In the genomic region with DNA sequence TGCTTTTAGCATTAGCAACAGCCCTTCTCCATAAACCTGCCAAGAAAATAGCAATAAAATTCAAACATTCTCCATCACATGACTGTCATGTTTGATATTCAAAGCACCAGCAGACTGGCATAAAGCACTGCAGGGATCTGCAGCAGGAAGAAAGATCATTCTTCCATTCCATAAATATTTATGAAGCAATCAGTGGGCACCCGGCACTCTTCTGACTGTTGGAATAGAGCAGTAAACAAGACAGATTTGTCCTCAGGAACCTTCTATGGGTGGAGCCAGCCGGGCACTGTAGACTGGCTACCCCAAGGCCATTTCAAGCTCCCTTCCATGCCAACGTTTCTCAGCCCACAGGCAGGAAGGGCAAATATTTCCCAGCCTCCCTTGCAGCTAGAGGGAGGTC, we compare ENCODE assay signal across 18 cellular contexts. TPM values are rescaled to one million over a fixed set of nuclear protein-coding genes. Genes with fewer than 3 reads are reported as not detected.
DNase-seq lines count a peak whose midpoint lies in the region; ATAC-seq and TF ChIP-seq lines count a peak whose summit lies in the region.
"Had no signal": no experiment of that assay in that cellular context is flagged by ENCODE, and none has a peak within 500 bp of the region (broad histone marks: within the 10 kb centered on the region; RNA-seq: fewer than 3 reads in every experiment).

No MANE protein-coding gene starts in this region.

- WGBS in neuronal stem cell (ENCODE audit: extremely low coverage in 2 of 2, insufficient read length in 2 of 2, insufficient replicate concordance in 1 of 2), 2 donors: no CpG with 5 or more reads among the region's 3 CpGs

- H3K79me2 ChIP-seq in GM23338 (replicated peaks; ENCODE audit: insufficient read depth): no peaks in the 10 kb centered on the region

- peaks cover 0 to 4% of the 10 kb centered on the region in 2 donors for H3K9me3 ChIP-seq in neuronal stem cell (replicated peaks in 1 of 2; ENCODE audit: control insufficient read depth in 2 of 2, insufficient read depth in 1 of 2, low read depth in 1 of 2, low read length in 2 of 2)

- H3K27ac ChIP-seq in cingulate gyrus (ENCODE audit: low read depth, low read length) (peak overlapping the region; percentile 58), neuronal stem cell (replicated peaks; ENCODE audit: low read length) (no peak overlapping the region), GM23338 (ENCODE audit: low read depth) (no peak overlapping the region)
- H3K27ac ChIP-seq: HL-60 had no signal

- H4K8ac ChIP-seq in neuronal stem cell (ENCODE audit: low read depth, low read length): no peak overlapping the region

- H4K20me1 ChIP-seq in GM23338 (replicated peaks; ENCODE audit: insufficient read depth): no peaks in the 10 kb centered on the region

- H3K36me3 Mint-ChIP-seq in activated T-helper 2 cell treated with anti-CD3 and anti-CD28 coated beads, Interferon-gamma antibody, Interleukin-2, Interleukin-4, amounts not matched to agents 10 μg/mL and 5 μg/mL and 100 μg/mL, durations not matched to agents 14 hours and 24 hours and 36 hours (ENCODE audit: low read depth): no peaks in the 10 kb centered on the region
- H3K36me3 Mint-ChIP-seq in GM23338 (ENCODE audit: low read depth): no peaks in the 10 kb centered on the region; the same call in 2 of the 3 replicates

- H3K4ac ChIP-seq in neuronal stem cell (ENCODE audit: low read length): no peak overlapping the region

- H3F3A ChIP-seq in GM23338 (replicated peaks; ENCODE audit: low read depth): no peaks in the 10 kb centered on the region

- no peak overlapping the region for H3K4me3 ChIP-seq in neuronal stem cell (ENCODE audit: low read length in 2 of 2)
- no peak overlapping the region for H3K4me3 ChIP-seq in GM23338
- H3K4me3 ChIP-seq: K562 had no signal

- no peak for TF ChIP-seq CTCF in GM23338 (conservative IDR thresholded peaks at IDR 0.05; ENCODE audit: low read depth in 2 of 2)

- H3K27me3 Mint-ChIP-seq in activated T-helper 2 cell treated with anti-CD3 and anti-CD28 coated beads, Interferon-gamma antibody, Interleukin-2, Interleukin-4, amounts not matched to agents 10 μg/mL and 5 μg/mL and 100 μg/mL, durations not matched to agents 14 hours and 24 hours and 36 hours (ENCODE audit: low read depth): no peaks in the 10 kb centered on the region
- peaks cover 10% of the 10 kb centered on the region for H3K27me3 Mint-ChIP-seq in GM23338 (ENCODE audit: insufficient read depth, low read depth, poor library complexity)

- no peak overlapping the region for H3K4me2 ChIP-seq in neuronal stem cell (ENCODE audit: insufficient read depth, low read length, poor library complexity, severe bottlenecking)
- H3K4me2 ChIP-seq in GM23338: no peak overlapping the region

- no peak overlapping the region for H4K91ac ChIP-seq in neuronal stem cell (ENCODE audit: low read depth, low read length, poor library complexity)

- no peak overlapping the region for H2BK5ac ChIP-seq in neuronal stem cell (ENCODE audit: low read length)

- H2AK5ac ChIP-seq in neuronal stem cell (ENCODE audit: low read depth, low read length): no peak overlapping the region

- no peak for ATAC-seq in GM23338
- no peak for ATAC-seq in HG02763 (IDR thresholded peaks at IDR 0.05; ENCODE audit: unreplicated experiment)
- ATAC-seq: HCT116, K562 had no signal

- H3K36me3 ChIP-seq in neuronal stem cell (replicated peaks in 1 of 2; ENCODE audit: control insufficient read depth in 2 of 2, insufficient read depth in 2 of 2, low read length in 2 of 2) (no peaks in the 10 kb centered on the region), GM23338 (ENCODE audit: insufficient read depth) (no peaks in the 10 kb centered on the region)

- H2BK12ac ChIP-seq in neuronal stem cell (ENCODE audit: low read length): no peak overlapping the region

- no peaks in the 10 kb centered on the region for H3K4me1 Mint-ChIP-seq in activated T-helper 2 cell treated with anti-CD3 and anti-CD28 coated beads, Interferon-gamma antibody, Interleukin-2, Interleukin-4, amounts not matched to agents 10 μg/mL and 5 μg/mL and 100 μg/mL, durations not matched to agents 14 hours and 24 hours and 36 hours (ENCODE audit: low read depth)
- no peaks in the 10 kb centered on the region for H3K4me1 Mint-ChIP-seq in GM23338

- H3K14ac ChIP-seq in neuronal stem cell (ENCODE audit: low read length): no peak overlapping the region

- no peak overlapping the region for H3K9ac ChIP-seq in neuronal stem cell (ENCODE audit: low read depth, low read length, poor library complexity)

- H3K18ac ChIP-seq in neuronal stem cell (ENCODE audit: low read length): no peak overlapping the region

- peaks cover 0 to 8% of the 10 kb centered on the region in 2 donors for H3K4me1 ChIP-seq in neuronal stem cell (ENCODE audit: control insufficient read depth in 2 of 2, insufficient read depth in 1 of 2, low read depth in 1 of 2, low read length in 2 of 2)
- H3K4me1 ChIP-seq in GM23338 (ENCODE audit: insufficient read depth): no peaks in the 10 kb centered on the region

- DNase-seq in NCI-H526 (lab: John Stamatoyannopoulos, UW) (peak; percentile 86 to 93), neuronal stem cell (ENCODE audit: low spot score) (no peak), NCI-H2227 treated with DMSO at 0.1 percent for 48 hours (lab: John Stamatoyannopoulos, UW) (no peak), GM23338 (ENCODE audit: low spot score) (no peak)
- no peak for DNase-seq in activated T-helper 2 cell treated with anti-CD3 and anti-CD28 coated beads, Interferon-gamma antibody, Interleukin-2, Interleukin-4, amounts not matched to agents 10 μg/mL and 5 μg/mL and 100 μg/mL, durations not matched to agents 14 hours and 24 hours and 36 hours (ENCODE audit: low spot score)
- DNase-seq: DMS 273 treated with DMSO at 0.1 percent for 48 hours, EL, NCI-H1092 treated with DMSO at 0.1 percent for 48 hours, NCI-H187, NCI-H446 treated with DMSO at 0.1 percent for 48 hours, NCI-H82, SHP77 treated with DMSO at 0.1 percent for 48 hours had no signal

- no peak overlapping the region for H3K23ac ChIP-seq in neuronal stem cell (ENCODE audit: low read depth, low read length, poor library complexity)

- no peak overlapping the region for H2BK120ac ChIP-seq in neuronal stem cell (ENCODE audit: low read depth, low read length)

- no peak overlapping the region for H3K27ac Mint-ChIP-seq in activated T-helper 2 cell treated with anti-CD3 and anti-CD28 coated beads, Interferon-gamma antibody, Interleukin-2, Interleukin-4, amounts not matched to agents 10 μg/mL and 5 μg/mL and 100 μg/mL, durations not matched to agents 14 hours and 24 hours and 36 hours
- no peak overlapping the region for H3K27ac Mint-ChIP-seq in GM23338

- H3K9me3 Mint-ChIP-seq in activated T-helper 2 cell treated with anti-CD3 and anti-CD28 coated beads, Interferon-gamma antibody, Interleukin-2, Interleukin-4, amounts not matched to agents 10 μg/mL and 5 μg/mL and 100 μg/mL, durations not matched to agents 14 hours and 24 hours and 36 hours: no peaks in the 10 kb centered on the region
- no peaks in the 10 kb centered on the region for H3K9me3 Mint-ChIP-seq in GM23338

- H3K4me3 Mint-ChIP-seq in activated T-helper 2 cell treated with anti-CD3 and anti-CD28 coated beads, Interferon-gamma antibody, Interleukin-2, Interleukin-4, amounts not matched to agents 10 μg/mL and 5 μg/mL and 100 μg/mL, durations not matched to agents 14 hours and 24 hours and 36 hours (ENCODE audit: low read depth): no peak overlapping the region
- no peak overlapping the region for H3K4me3 Mint-ChIP-seq in GM23338

- no peaks in the 10 kb centered on the region for H3K9me2 ChIP-seq in GM23338 (ENCODE audit: insufficient read depth)

- intact Hi-C loops in activated T-helper 2 cell treated with anti-CD3 and anti-CD28 coated beads, Interferon-gamma antibody, Interleukin-2, Interleukin-4, amounts not matched to agents 10 μg/mL and 5 μg/mL and 100 μg/mL, durations not matched to agents 14 hours and 24 hours and 36 hours (cut with micrococcal nuclease): no loop called here

- no peaks in the 10 kb centered on the region for H3K27me3 ChIP-seq in neuronal stem cell (ENCODE audit: control insufficient read depth in 3 of 3, insufficient read depth in 3 of 3, low read depth in 1 of 3, low read length in 3 of 3)
- H3K27me3 ChIP-seq in GM23338 (ENCODE audit: insufficient read depth): no peaks in the 10 kb centered on the region

- H2AFZ ChIP-seq in neuronal stem cell (ENCODE audit: low read length) (peak overlapping the region; percentile 56), GM23338 (no peak overlapping the region)

- H3K79me1 ChIP-seq in neuronal stem cell (ENCODE audit: low read depth, low read length): no peaks in the 10 kb centered on the region

- no peak overlapping the region for H2BK15ac ChIP-seq in neuronal stem cell (ENCODE audit: low read length)

TF ChIP-seq in GM23338, 12 proteins besides CTCF, POLR2A, EP300 and RAD21 (continues in another document):
- no peak for TF ChIP-seq STAT1 (IDR thresholded peaks at IDR 0.05; ENCODE audit: unreplicated experiment)
- TF ChIP-seq EZH2 (IDR thresholded peaks at IDR 0.05; ENCODE audit: low read depth, unreplicated experiment): no peak
- TF ChIP-seq ZNF114 (CRISPR knock-in tag; IDR thresholded peaks at IDR 0.05): no peak
- TF ChIP-seq JUNB (IDR thresholded peaks at IDR 0.05; ENCODE audit: unreplicated experiment): no peak
- no peak for TF ChIP-seq POLR2AphosphoS5 (IDR thresholded peaks at IDR 0.05; ENCODE audit: low read depth)

RNA-seq across cellular contexts. Expression of gene PLA2G4C, which starts 25.5 kb away (rescaled TPM):
- 0.04 TPM for polyA plus RNA-seq in neuronal stem cell (2013, experiment 1 of 2)
- 0.10 TPM for polyA plus RNA-seq in neuronal stem cell (2013, experiment 2 of 2)
- total RNA-seq in activated T-helper 2 cell treated with anti-CD3 and anti-CD28 coated beads, Interferon-gamma antibody, Interleukin-2, Interleukin-4, amounts not matched to agents 10 μg/mL and 5 μg/mL and 100 μg/mL, durations not matched to agents 14 hours and 24 hours and 36 hours: 11.3 and 11.4 TPM in 2 replicates
- total RNA-seq in GM23338 (2014; rRNA removed; shearing (Covaris generic)): 2.0 and 3.4 TPM in 2 replicates
- polyA plus RNA-seq in GM23338 (2016; fragmentation: Nextera tagmentation; extraction: Ambion mirVana): 2.9 and 4.1 TPM in 2 replicates

RNA-seq across cellular contexts. Expression of gene CABP5, which starts 41.2 kb away (rescaled TPM):
- polyA plus RNA-seq in neuronal stem cell (2013, experiment 1 of 2): not detected
- polyA plus RNA-seq in neuronal stem cell (2013, experiment 2 of 2): not detected
- total RNA-seq in activated T-helper 2 cell treated with anti-CD3 and anti-CD28 coated beads, Interferon-gamma antibody, Interleukin-2, Interleukin-4, amounts not matched to agents 10 μg/mL and 5 μg/mL and 100 μg/mL, durations not matched to agents 14 hours and 24 hours and 36 hours: not detected in 2 replicates
- total RNA-seq in GM23338 (2014; rRNA removed; shearing (Covaris generic)): not detected in 2 replicates
- not detected in 2 replicates for polyA plus RNA-seq in GM23338 (2016; fragmentation: Nextera tagmentation; extraction: Ambion mirVana)
- total RNA-seq: K562, MCF 10A had no signal
- polyA plus RNA-seq: K562 had no signal

Comparison
In these comparisons a context has a peak if more than half of its experiments do, and no peak if none do; other contexts are left out.
1. DNase-seq: peak in NCI-H526 (2 of 2); none in neuronal stem cell (single experiment), NCI-H2227 treated with DMSO at 0.1 percent for 48 hours (single experiment), activated T-helper 2 cell treated with anti-CD3 and anti-CD28 coated beads, Interferon-gamma antibody, Interleukin-2, Interleukin-4, amounts not matched to agents 10 μg/mL and 5 μg/mL and 100 μg/mL, durations not matched to agents 14 hours and 24 hours and 36 hours (single experiment) and GM23338 (single experiment).